Comparison of ENCODE assay signal across 2 cellular contexts in genomic region chr17:76849160-76849559, GRCh38. TPM values are rescaled to one million over a fixed set of nuclear protein-coding genes. Genes with fewer than 3 reads are reported as not detected.
"Had no signal": no experiment of that assay in that cellular context is flagged by ENCODE, and none has a peak within 500 bp of the region (broad histone marks: within the 10 kb centered on the region; RNA-seq: fewer than 3 reads in every experiment).

No MANE protein-coding gene starts in this region.

RNA-seq across cellular contexts. Expression of gene MGAT5B, which starts 19.0 kb away (rescaled TPM):
- total RNA-seq: activated CD8-positive, alpha-beta T cell treated with anti-CD3 and anti-CD28 coated beads for 36 hours had no signal
- polyA plus RNA-seq: aorta had no signal
